In genomic region chr6:82086944-82087343, GRCh38 we compare ENCODE assay signal across 21 cellular contexts.
DNase-seq lines count a peak whose midpoint lies in the region; ATAC-seq and TF ChIP-seq lines count a peak whose summit lies in the region.
"Had no signal": no experiment of that assay in that cellular context is flagged by ENCODE, and none has a peak within 500 bp of the region (broad histone marks: within the 10 kb centered on the region; RNA-seq: fewer than 3 reads in every experiment).

No MANE protein-coding gene starts in this region.

- no peaks in the 10 kb centered on the region for H3K27me3 Mint-ChIP-seq in CD4-positive, alpha-beta T cell
- H3K27me3 Mint-ChIP-seq: B cell had no signal

- no peak for TF ChIP-seq CTCF in PC-3 (conservative IDR thresholded peaks at IDR 0.05; ENCODE audit: low read depth, low read length)
- no peak for TF ChIP-seq CTCF in CD4-positive, alpha-beta T cell (IDR thresholded peaks at IDR 0.05)
- no peak for TF ChIP-seq CTCF in stomach (IDR thresholded peaks at IDR 0.05)

- H3K36me3 ChIP-seq in PC-3 (ENCODE audit: low read depth, low read length), result no peaks in the 10 kb centered on the region
- H3K36me3 ChIP-seq in mucosa of rectum (ENCODE audit: control insufficient read depth in 2 of 2, insufficient read depth in 2 of 2, low read length in 2 of 2), result no peaks in the 10 kb centered on the region
- H3K36me3 ChIP-seq in stomach, result no peaks in the 10 kb centered on the region
- H3K36me3 ChIP-seq: SJCRH30 had no signal

- WGBS in stomach, 5 donors, result 27 to 44% (median 36%) methylated on average over 2 of the region's 2 CpGs

- CTCF ChIA-PET in PC-3 (lab: Charles Lee), result no interaction called here
- CTCF ChIA-PET in CD4-positive, alpha-beta T cell (lab: Charles Lee), result no interaction called here

- no peaks in the 10 kb centered on the region for H3K36me3 Mint-ChIP-seq in CD4-positive, alpha-beta T cell (ENCODE audit: low read depth)
- H3K36me3 Mint-ChIP-seq: CD14-positive monocyte had no signal

- H4K20me1 ChIP-seq in PC-3 (ENCODE audit: low read length), result no peaks in the 10 kb centered on the region

- peaks cover 5% of the 10 kb centered on the region for H3K4me1 ChIP-seq in PC-3 (ENCODE audit: insufficient read depth, low read length)
- H3K4me1 ChIP-seq in mucosa of rectum (ENCODE audit: control insufficient read depth in 2 of 2, insufficient read depth in 2 of 2, low read length in 2 of 2), result peaks cover 0 to 2% of the 10 kb centered on the region in 2 donors
- H3K4me1 ChIP-seq in stomach, result no peaks in the 10 kb centered on the region
- H3K4me1 ChIP-seq: SJCRH30 had no signal

- H3K4me2 ChIP-seq in PC-3 (ENCODE audit: low read length), result 0 out of 2 replicates have a peak overlapping the region, but pooled peaks have one; percentile 8

- H3K27ac ChIP-seq in PC-3 (ENCODE audit: low read length), result peak overlapping the region; percentile 59
- peak overlapping the region; percentile 27 to 36 for H3K27ac ChIP-seq in mucosa of rectum (ENCODE audit: low read depth in 2 of 2, low read length in 2 of 2)
- H3K27ac ChIP-seq in CD4-positive, alpha-beta T cell (ENCODE audit: low read depth, low read length), result no peak overlapping the region
- no peak overlapping the region for H3K27ac ChIP-seq in stomach
- H3K27ac ChIP-seq: SJCRH30 had no signal

- H3K9ac ChIP-seq in PC-3 (ENCODE audit: low read length), result 0 out of 2 replicates have a peak overlapping the region, but pooled peaks have one; percentile 38
- no peak overlapping the region for H3K9ac ChIP-seq in mucosa of rectum (ENCODE audit: low read depth in 1 of 2, low read length in 2 of 2)

- POLR2A ChIA-PET in PC-3 (lab: Charles Lee; ENCODE audit: unreplicated experiment), result no interaction called here
- POLR2A ChIA-PET in CD4-positive, alpha-beta T cell (lab: Charles Lee), result interaction anchor here (0.6 kb wide), 1 partner anchor 18 kb away, joined by 4 read pairs; no protein-coding TSS in a partner anchor

- no peak overlapping the region for H3K4me3 ChIP-seq in PC-3 (ENCODE audit: low read length)
- H3K4me3 ChIP-seq in mucosa of rectum (ENCODE audit: low read length in 2 of 2), result no peak overlapping the region
- H3K4me3 ChIP-seq in stomach, result no peak overlapping the region
- H3K4me3 ChIP-seq: GM12878, K562, SJCRH30 had no signal

- TF ChIP-seq EP300 in stomach (IDR thresholded peaks at IDR 0.05), result no peak

- H3K27me3 ChIP-seq in PC-3 (ENCODE audit: low read length), result no peaks in the 10 kb centered on the region
- no peaks in the 10 kb centered on the region for H3K27me3 ChIP-seq in mucosa of rectum (ENCODE audit: control insufficient read depth in 2 of 2, insufficient read depth in 2 of 2, low read length in 2 of 2)
- H3K27me3 ChIP-seq in CD4-positive, alpha-beta T cell (ENCODE audit: control insufficient read depth, insufficient read depth, low read length), result no peaks in the 10 kb centered on the region
- no peaks in the 10 kb centered on the region for H3K27me3 ChIP-seq in stomach
- H3K27me3 ChIP-seq: SJCRH30 had no signal

- H3K9me3 Mint-ChIP-seq in CD4-positive, alpha-beta T cell, result no peaks in the 10 kb centered on the region
- H3K9me3 Mint-ChIP-seq: CD14-positive monocyte had no signal

- BruUV-seq in PC-3 (replicated peaks; lab: Mats Ljungman, UMichigan), result no TSS peak

- no peaks in the 10 kb centered on the region for H3K79me2 ChIP-seq in PC-3 (ENCODE audit: low read length)

- no peaks in the 10 kb centered on the region for H3F3A ChIP-seq in PC-3 (ENCODE audit: low read length, unreplicated experiment)

- no peaks in the 10 kb centered on the region for H3K4me1 Mint-ChIP-seq in CD4-positive, alpha-beta T cell (ENCODE audit: low read depth)
- H3K4me1 Mint-ChIP-seq: B cell, CD14-positive monocyte had no signal

- H2AFZ ChIP-seq in PC-3 (ENCODE audit: low read length), result no peak overlapping the region; the same call in 1 of the 2 replicates

- no peaks in the 10 kb centered on the region for H3K9me3 ChIP-seq in PC-3 (ENCODE audit: low read length)
- no peaks in the 10 kb centered on the region for H3K9me3 ChIP-seq in mucosa of rectum (ENCODE audit: control insufficient read depth in 2 of 2, low read length in 2 of 2)
- no peaks in the 10 kb centered on the region for H3K9me3 ChIP-seq in CD4-positive, alpha-beta T cell (ENCODE audit: control insufficient read depth, low read length)
- no peaks in the 10 kb centered on the region for H3K9me3 ChIP-seq in stomach
- H3K9me3 ChIP-seq: SJCRH30 had no signal

- no peak for TF ChIP-seq POLR2A in stomach (IDR thresholded peaks at IDR 0.05)

- ATAC-seq in PC-3 (no peak), HG03039 (IDR thresholded peaks at IDR 0.05; ENCODE audit: unreplicated experiment) (no peak)
- ATAC-seq in CD4-positive, alpha-beta T cell (ENCODE audit: poor library complexity), result no peak
- ATAC-seq: GM12878, K562, Panc1 had no signal

- DNase-seq in SIG-M5 treated with dmso at 0.1 percent for 504 hours (lab: John Stamatoyannopoulos, UW; ENCODE audit: unreplicated experiment) (peak; percentile 6), SIG-M5 (lab: John Stamatoyannopoulos, UW) (no peak), LoVo (ENCODE audit: low spot score) (peak; percentile 42), PC-3 (peak; percentile 49), stomach (no peak)
- no peak for DNase-seq in CD4-positive, alpha-beta T cell
- DNase-seq: COR-L47, DND-41, NCI-H1092 treated with DMSO at 0.1 percent for 48 hours, NCI-H1436 treated with DMSO at 0.1 percent for 48 hours, NCI-H2081 treated with DMSO at 0.1 percent for 48 hours, NCI-H446, NCI-H526 treated with DMSO at 0.1 percent for 48 hours, SJCRH30 had no signal

- no peak overlapping the region for H3K27ac Mint-ChIP-seq in CD4-positive, alpha-beta T cell
- H3K27ac Mint-ChIP-seq: B cell, CD14-positive monocyte had no signal

- intact Hi-C loops in PC-3 (cut with micrococcal nuclease) (no loop called here), stomach (cut with DNase I; ENCODE audit: low total_unique reads) (no loop called here)
- intact Hi-C loops in CD4-positive, alpha-beta T cell (cut with DNase I, micrococcal nuclease), result no loop called here

- H3K9me2 ChIP-seq in PC-3 (replicated peaks; ENCODE audit: low read length), result no peaks in the 10 kb centered on the region

- H3K4me3 Mint-ChIP-seq in CD4-positive, alpha-beta T cell, result no peak overlapping the region
- H3K4me3 Mint-ChIP-seq: B cell, CD14-positive monocyte had no signal

Comparison
In these comparisons a context has a peak if more than half of its experiments do, and no peak if none do; other contexts are left out.
1. DNase-seq: peak in SIG-M5 treated with dmso at 0.1 percent for 504 hours (single experiment), LoVo (single experiment) and PC-3 (single experiment); none in SIG-M5 (single experiment), CD4-positive, alpha-beta T cell (0 of 10) and stomach (single experiment).
2. H3K27ac ChIP-seq: peak in PC-3 (single experiment) and mucosa of rectum (2 of 2); none in CD4-positive, alpha-beta T cell (single experiment) and stomach (0 of 5).